ENCODE assay signal across 12 cellular contexts in genomic region chr3:49341996-49342395, GRCh38. TPM values are rescaled to one million over a fixed set of nuclear protein-coding genes. Genes with fewer than 3 reads are reported as not detected.
DNase-seq lines count a peak whose midpoint lies in the region; ATAC-seq and TF ChIP-seq lines count a peak whose summit lies in the region.
"Had no signal": no experiment of that assay in that cellular context is flagged by ENCODE, and none has a peak within 500 bp of the region (broad histone marks: within the 10 kb centered on the region; RNA-seq: fewer than 3 reads in every experiment).

No MANE protein-coding gene starts in this region.

- H3K18ac ChIP-seq in mesendoderm (ENCODE audit: low read length), result no peak overlapping the region

- no peak overlapping the region for H3K4me2 ChIP-seq in Loucy (ENCODE audit: low read depth, low read length, poor library complexity, severe bottlenecking)
- no peak overlapping the region for H3K4me2 ChIP-seq in osteoblast (ENCODE audit: insufficient read depth, low read length)
- H3K4me2 ChIP-seq in mesendoderm (ENCODE audit: low read length), result no peak overlapping the region

- H3K9me3 ChIP-seq in CD8-positive, alpha-beta T cell (ENCODE audit: low read length), result no peaks in the 10 kb centered on the region
- H3K9me3 ChIP-seq in Loucy (ENCODE audit: insufficient read depth, low read depth, low read length) (no peaks in the 10 kb centered on the region), colonic mucosa (no peaks in the 10 kb centered on the region), osteoblast (ENCODE audit: low read depth, low read length) (no peaks in the 10 kb centered on the region)

- no peak overlapping the region for H3K4me3 ChIP-seq in CD8-positive, alpha-beta T cell (ENCODE audit: low read depth, low read length)
- H3K4me3 ChIP-seq in Loucy (ENCODE audit: low read length, poor library complexity, severe bottlenecking) (no peak overlapping the region), colonic mucosa (no peak overlapping the region), osteoblast (ENCODE audit: insufficient read depth, low read length) (no peak overlapping the region), mesendoderm (ENCODE audit: low read length) (no peak overlapping the region), H7 (ENCODE audit: insufficient read depth, low read depth, low read length) (no peak overlapping the region)

- no peak for ATAC-seq in CD8-positive, alpha-beta T cell
- ATAC-seq: SK-N-SH treated with all-trans-retinoic acid at 6 μM for 48 hours had no signal

- H2BK5ac ChIP-seq in mesendoderm (ENCODE audit: low read length), result no peak overlapping the region

- H3K36me3 Mint-ChIP-seq in CD8-positive, alpha-beta T cell, result peaks cover 7% of the 10 kb centered on the region

- H4K5ac ChIP-seq in mesendoderm (ENCODE audit: low read length), result no peak overlapping the region

- H2AFZ ChIP-seq in Loucy (ENCODE audit: low read length) (no peak overlapping the region), osteoblast (ENCODE audit: low read length) (peak overlapping the region; percentile 20)

- H3K4me3 Mint-ChIP-seq in CD8-positive, alpha-beta T cell, result peak overlapping the region; percentile 38

- H4K20me1 ChIP-seq in Loucy (ENCODE audit: insufficient read depth, low read length, poor library complexity, severe bottlenecking), result no peaks in the 10 kb centered on the region
- peaks cover 7% of the 10 kb centered on the region for H4K20me1 ChIP-seq in osteoblast (ENCODE audit: insufficient read depth, low read length)

- peaks cover 43% of the 10 kb centered on the region for H3K4me1 Mint-ChIP-seq in CD8-positive, alpha-beta T cell (ENCODE audit: low read depth)

- H3K4ac ChIP-seq in mesendoderm (ENCODE audit: low read depth, low read length), result no peak overlapping the region

- peak overlapping the region; percentile 93 for H3K27ac Mint-ChIP-seq in CD8-positive, alpha-beta T cell

- peaks cover 1% of the 10 kb centered on the region for H3K79me1 ChIP-seq in mesendoderm (ENCODE audit: low read length)

- peaks cover under 1% of the 10 kb centered on the region for H3K36me3 ChIP-seq in CD8-positive, alpha-beta T cell (ENCODE audit: insufficient read depth, low read length)
- H3K36me3 ChIP-seq in Loucy (ENCODE audit: insufficient read depth, low read length) (no peaks in the 10 kb centered on the region), colonic mucosa (no peaks in the 10 kb centered on the region), osteoblast (ENCODE audit: insufficient read depth, low read length) (peaks cover 3% of the 10 kb centered on the region), mesendoderm (ENCODE audit: control insufficient read depth, insufficient read depth, low read length) (no peaks in the 10 kb centered on the region), H7 (replicated peaks; ENCODE audit: control insufficient read depth, insufficient read depth, low read length) (no peaks in the 10 kb centered on the region)

- no peak overlapping the region for H3K23ac ChIP-seq in mesendoderm (ENCODE audit: low read length)

- CTCF ChIA-PET in CD8-positive, alpha-beta T cell (lab: Charles Lee), result interaction anchor here (1.0 to 1.4 kb wide), 2 partner anchors 11 to 107 kb away, joined by 4 to 5 read pairs; no protein-coding TSS in a partner anchor

- H4K8ac ChIP-seq in mesendoderm (ENCODE audit: low read depth, low read length), result no peak overlapping the region

- no peak overlapping the region for H3K56ac ChIP-seq in mesendoderm (ENCODE audit: low read length)

- H2BK15ac ChIP-seq in mesendoderm (replicated peaks; ENCODE audit: low read depth), result no peak overlapping the region

- DNase-seq in CD8-positive, alpha-beta T cell, result no peak
- DNase-seq in colonic mucosa, result no peak
- DNase-seq in osteoblast (ENCODE audit: insufficient read length, low spot score, missing footprints), result no peak
- no peak for DNase-seq in mesendoderm
- DNase-seq in H7, result no peak
- DNase-seq in NCI-H1436 (lab: John Stamatoyannopoulos, UW), result no peak
- DNase-seq in COR-L47 (lab: John Stamatoyannopoulos, UW), result no peak
- DNase-seq: DMS53; effector CD8-positive, alpha-beta T cell; NCI-H524 treated with DMSO at 0.1 percent for 48 hours had no signal

- H3K9me2 ChIP-seq in Loucy (replicated peaks; ENCODE audit: low read depth, low read length), result no peaks in the 10 kb centered on the region

- H3K79me2 ChIP-seq in Loucy (ENCODE audit: insufficient read depth, low read length), result peaks cover 28% of the 10 kb centered on the region
- peaks cover 40% of the 10 kb centered on the region for H3K79me2 ChIP-seq in osteoblast (ENCODE audit: insufficient read depth, low read length)
- peaks cover 2% of the 10 kb centered on the region for H3K79me2 ChIP-seq in mesendoderm (ENCODE audit: control insufficient read depth, insufficient read depth, low read length)

- no peaks in the 10 kb centered on the region for H3K27me3 ChIP-seq in CD8-positive, alpha-beta T cell (ENCODE audit: insufficient read depth, low read length)
- H3K27me3 ChIP-seq in Loucy (ENCODE audit: insufficient read depth, low read length, poor library complexity, severe bottlenecking) (no peaks in the 10 kb centered on the region), colonic mucosa (no peaks in the 10 kb centered on the region), osteoblast (ENCODE audit: insufficient read depth, low read length) (no peaks in the 10 kb centered on the region), mesendoderm (ENCODE audit: insufficient read depth, low read length, poor library complexity) (no peaks in the 10 kb centered on the region), H7 (ENCODE audit: control insufficient read depth, insufficient read depth, low read length) (no peaks in the 10 kb centered on the region)

- H3K9me3 Mint-ChIP-seq in CD8-positive, alpha-beta T cell, result no peaks in the 10 kb centered on the region

- peaks cover 36% of the 10 kb centered on the region for H3K4me1 ChIP-seq in CD8-positive, alpha-beta T cell (ENCODE audit: insufficient read depth, low read length)
- peaks cover 28% of the 10 kb centered on the region for H3K4me1 ChIP-seq in Loucy (ENCODE audit: insufficient read depth, low read length, poor library complexity, severe bottlenecking)
- H3K4me1 ChIP-seq in colonic mucosa, result peaks cover 13% of the 10 kb centered on the region
- H3K4me1 ChIP-seq in osteoblast (ENCODE audit: insufficient read depth, low read length), result peaks cover 28% of the 10 kb centered on the region
- H3K4me1 ChIP-seq in mesendoderm (ENCODE audit: control insufficient read depth, low read depth, low read length), result no peaks in the 10 kb centered on the region

- no peak for TF ChIP-seq CTCF in CD8-positive, alpha-beta T cell (IDR thresholded peaks at IDR 0.05)
- TF ChIP-seq CTCF in Loucy (conservative IDR thresholded peaks at IDR 0.05; ENCODE audit: low read length), result no peak
- no peak for TF ChIP-seq CTCF in colonic mucosa (IDR thresholded peaks at IDR 0.05)
- no peak for TF ChIP-seq CTCF in osteoblast (IDR thresholded peaks at IDR 0.05; ENCODE audit: extremely low read depth, low read depth, low read length)

- POLR2A ChIA-PET in CD8-positive, alpha-beta T cell (lab: Charles Lee), result interaction anchor here (0.6 to 0.8 kb wide), 2 partner anchors 9 to 10 kb away, joined by 3 read pairs; no protein-coding TSS in a partner anchor

- H3K27me3 Mint-ChIP-seq in CD8-positive, alpha-beta T cell (ENCODE audit: low read depth), result no peaks in the 10 kb centered on the region

- peak overlapping the region; percentile 93 for H3K9ac ChIP-seq in Loucy (ENCODE audit: low read depth, low read length, poor library complexity, severe bottlenecking)
- H3K9ac ChIP-seq in colonic mucosa (ENCODE audit: low read depth in 2 of 2, low read length in 2 of 2), result peak overlapping the region in 1 of 2 donors; percentile 19
- H3K9ac ChIP-seq in mesendoderm (ENCODE audit: low read length), result no peak overlapping the region

- H2AK5ac ChIP-seq in mesendoderm (ENCODE audit: low read length), result no peak overlapping the region

- WGBS in mesendoderm (ENCODE audit: extremely low coverage, insufficient coverage, low lambda C conversion rate), result no CpG with 5 or more reads among the region's 6 CpGs

- peaks cover 3% of the 10 kb centered on the region; the same call in 1 of the 2 replicates for H3F3A ChIP-seq in Loucy (ENCODE audit: low read depth)

- no peak overlapping the region for H3K27ac ChIP-seq in CD8-positive, alpha-beta T cell (ENCODE audit: low read depth, low read length)
- H3K27ac ChIP-seq in colonic mucosa (peak overlapping the region; percentile 28), osteoblast (ENCODE audit: low read depth, low read length) (no peak overlapping the region), mesendoderm (ENCODE audit: low read depth, low read length) (no peak overlapping the region)

- intact Hi-C loops in CD8-positive, alpha-beta T cell (cut with DNase I, micrococcal nuclease), result loop anchor here in 1 of 2 experiments (5.0 to 10.0 kb wide), 4 partner anchors 47 to 330 kb away; partner anchors contain the start of genes APEH, IMPDH2, NDUFAF3 and QRICH1
- intact Hi-C loops in colonic mucosa (cut with DNase I), result no loop called here

- H2BK120ac ChIP-seq in mesendoderm (ENCODE audit: low read depth, low read length), result no peak overlapping the region

RNA-seq across cellular contexts. Expression of gene USP4, which starts 2.1 kb away (rescaled TPM):
- total RNA-seq in CD8-positive, alpha-beta T cell, result 10 to 100 TPM; 78.0 to 92.4 TPM
- total RNA-seq in colonic mucosa (10 to 100 TPM; 40.5 to 43.9 TPM), osteoblast (20.3 and 22.1 TPM in 2 replicates)
- 20.3 TPM for polyA plus RNA-seq in mesendoderm (2013, experiment 1 of 2)
- 21.6 TPM for polyA plus RNA-seq in mesendoderm (2013, experiment 2 of 2)
- total RNA-seq in H7 (2014; rRNA removed; shearing (Covaris generic)), result 9.6 and 10.7 TPM in 2 replicates

RNA-seq across cellular contexts. Expression of gene GPX1, which starts 16.2 kb away (rescaled TPM):
- total RNA-seq in CD8-positive, alpha-beta T cell, result 10 to 100 TPM; 24.4 to 27.8 TPM
- total RNA-seq in colonic mucosa, result 100 to 1,000 TPM; 131 to 235 TPM
- total RNA-seq in osteoblast, result 174 and 183 TPM in 2 replicates
- 252 TPM for polyA plus RNA-seq in mesendoderm (2013, experiment 1 of 2)
- polyA plus RNA-seq in mesendoderm (2013, experiment 2 of 2), result 250 TPM
- total RNA-seq in H7 (2014; rRNA removed; shearing (Covaris generic)), result 222 and 298 TPM in 2 replicates
